Comparison of ENCODE assay signal across 1 cellular context in genomic region chr11:69525516-69526452, GRCh38.
TF ChIP-seq lines count a peak whose summit lies in the region.

No MANE protein-coding gene starts in this region.

TF ChIP-seq in SK-N-SH, 30 proteins besides CTCF, POLR2A, EP300 and RAD21 (continued from another document):
- no peak for TF ChIP-seq GABPA (IDR thresholded peaks at IDR 0.05; ENCODE audit: low read depth)
- no peak for TF ChIP-seq RFX5 (IDR thresholded peaks at IDR 0.05; ENCODE audit: low read length)
- TF ChIP-seq POLR2AphosphoS5 (IDR thresholded peaks at IDR 0.05; ENCODE audit: low read depth, low read length), result no peak
- TF ChIP-seq TAF1 (IDR thresholded peaks at IDR 0.05; ENCODE audit: borderline replicate concordance, low read depth, low read length), result no peak
- TF ChIP-seq TEAD4 (IDR thresholded peaks at IDR 0.05; ENCODE audit: borderline replicate concordance, insufficient read depth), result no peak
- no peak for TF ChIP-seq ZBTB33 (IDR thresholded peaks at IDR 0.05; ENCODE audit: borderline replicate concordance, low read depth)
- TF ChIP-seq TCF12 (IDR thresholded peaks at IDR 0.05), result no peak
- TF ChIP-seq REST (IDR thresholded peaks at IDR 0.05; ENCODE audit: low read depth, low read length), result no peak
- no peak for TF ChIP-seq FOXM1 (IDR thresholded peaks at IDR 0.05; ENCODE audit: low read depth)
- TF ChIP-seq YY1 (IDR thresholded peaks at IDR 0.05; ENCODE audit: low read depth), result no peak
- TF ChIP-seq FOXJ3 (CRISPR knock-in tag; IDR thresholded peaks at IDR 0.05), result no peak
- no peak for TF ChIP-seq CHD2 (IDR thresholded peaks at IDR 0.05; ENCODE audit: low read length, partially characterized antibody)
- TF ChIP-seq GATA2 (CRISPR knock-in tag; IDR thresholded peaks at IDR 0.05), result no peak
- TF ChIP-seq JUND (IDR thresholded peaks at IDR 0.05), result no peak
- TF ChIP-seq ELF1 (IDR thresholded peaks at IDR 0.05), result no peak
- TF ChIP-seq MXI1 (IDR thresholded peaks at IDR 0.05; ENCODE audit: low read depth, low read length), result no peak
- no peak for TF ChIP-seq NFIC (IDR thresholded peaks at IDR 0.05; ENCODE audit: borderline replicate concordance)
- no peak for TF ChIP-seq NRF1 (IDR thresholded peaks at IDR 0.05; ENCODE audit: low read depth, low read length)
